ENCODE assay signal across 1 cellular context in the genomic region with DNA sequence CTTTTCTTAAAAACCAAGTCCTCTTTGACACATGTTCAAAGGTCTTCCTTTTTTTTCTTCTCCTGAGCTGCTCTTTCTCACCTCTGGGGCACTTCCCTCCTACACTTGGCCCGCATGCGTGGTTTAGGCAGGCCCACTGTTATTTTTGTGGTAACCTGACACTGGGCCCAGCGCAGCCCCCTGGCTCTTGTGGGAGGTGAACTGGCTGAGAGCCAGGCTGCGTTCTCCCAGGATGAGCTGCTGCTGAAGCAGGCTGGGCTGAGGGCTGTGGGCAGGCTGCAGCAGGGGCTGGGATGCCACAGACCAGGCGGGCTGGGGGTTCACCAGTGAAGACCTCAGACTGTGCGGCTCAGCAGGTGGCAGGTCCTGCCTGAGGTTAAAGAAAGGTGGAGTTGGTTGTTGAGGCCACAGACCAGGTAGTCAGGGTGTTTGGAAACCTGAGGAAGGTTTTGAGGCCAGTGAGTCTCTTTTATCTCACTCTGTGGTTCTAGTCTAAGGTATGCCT.
TF ChIP-seq lines count a peak whose summit lies in the region.

No MANE protein-coding gene starts in this region.

TF ChIP-seq in K562, 482 proteins besides CTCF, POLR2A, EP300 and RAD21 (continued from another document and continues in another):
- TF ChIP-seq SAFB2 (IDR thresholded peaks at IDR 0.05; ENCODE audit: borderline replicate concordance, low read depth, low read length, severe bottlenecking) (no peak), JUNB (CRISPR knock-in tag; conservative IDR thresholded peaks at IDR 0.05) (no peak), CXXC5 (CRISPR knock-in tag; IDR thresholded peaks at IDR 0.05) (peak; percentile 64), XRCC5 (IDR thresholded peaks at IDR 0.05; ENCODE audit: low read depth, low read length) (no peak), ZBTB7A (IDR thresholded peaks at IDR 0.05; ENCODE audit: borderline replicate concordance, control insufficient read depth, low read depth, low read length) (peak; percentile 94; the same call in 1 of the 2 replicates), ZSCAN29 (IDR thresholded peaks at IDR 0.05) (no peak), KAT7 (CRISPR knock-in tag; IDR thresholded peaks at IDR 0.05; ENCODE audit: borderline replicate concordance) (no peak), RCOR1 (IDR thresholded peaks at IDR 0.05; ENCODE audit: borderline replicate concordance in 1 of 2, low read depth in 2 of 2, low read length in 2 of 2) (peak in 1 of 2 experiments; percentile 83; a peak in 2 of 4 replicates), L3MBTL2 (IDR thresholded peaks at IDR 0.05) (peak; percentile 99), ZFX (CRISPR knock-in tag; IDR thresholded peaks at IDR 0.05) (peak; percentile 87), SMAD3 (CRISPR knock-in tag; conservative IDR thresholded peaks at IDR 0.05) (no peak), ZNF445 (CRISPR knock-in tag; IDR thresholded peaks at IDR 0.05; ENCODE audit: low read depth) (no peak), PHF20 (IDR thresholded peaks at IDR 0.05; ENCODE audit: partially characterized antibody) (no peak), MYC (IDR thresholded peaks at IDR 0.05; ENCODE audit: low read depth, low read length) (peak; percentile 48; the same call in 1 of the 2 replicates), MYC (CRISPR knock-in tag; IDR thresholded peaks at IDR 0.05; ENCODE audit: borderline replicate concordance, low read depth) (no peak), XRCC4 (IDR thresholded peaks at IDR 0.05; ENCODE audit: extremely low read depth, insufficient read depth, insufficient read length) (no peak), CHD1 (IDR thresholded peaks at IDR 0.05; ENCODE audit: low read length) (no peak), SLC30A9 (CRISPR knock-in tag; IDR thresholded peaks at IDR 0.05) (no peak), ARHGAP35 (IDR thresholded peaks at IDR 0.05; ENCODE audit: partially characterized antibody) (no peak), SMC3 (conservative IDR thresholded peaks at IDR 0.05; ENCODE audit: insufficient read depth, low read depth, low read length) (0 out of 2 replicates have a peak, but pooled peaks have one; percentile 8), ZNF695 (CRISPR knock-in tag; IDR thresholded peaks at IDR 0.05) (no peak), U2AF1 (optimal IDR thresholded peaks at IDR 0.05; ENCODE audit: low read depth, low read length) (no peak), SPI1 (IDR thresholded peaks at IDR 0.05; ENCODE audit: borderline replicate concordance, low read depth, low read length) (peak; percentile 91), GATAD2B (IDR thresholded peaks at IDR 0.05; ENCODE audit: borderline replicate concordance) (no peak), NFIC (IDR thresholded peaks at IDR 0.05) (peak; percentile 99)
- TF ChIP-seq, protein P1, sequence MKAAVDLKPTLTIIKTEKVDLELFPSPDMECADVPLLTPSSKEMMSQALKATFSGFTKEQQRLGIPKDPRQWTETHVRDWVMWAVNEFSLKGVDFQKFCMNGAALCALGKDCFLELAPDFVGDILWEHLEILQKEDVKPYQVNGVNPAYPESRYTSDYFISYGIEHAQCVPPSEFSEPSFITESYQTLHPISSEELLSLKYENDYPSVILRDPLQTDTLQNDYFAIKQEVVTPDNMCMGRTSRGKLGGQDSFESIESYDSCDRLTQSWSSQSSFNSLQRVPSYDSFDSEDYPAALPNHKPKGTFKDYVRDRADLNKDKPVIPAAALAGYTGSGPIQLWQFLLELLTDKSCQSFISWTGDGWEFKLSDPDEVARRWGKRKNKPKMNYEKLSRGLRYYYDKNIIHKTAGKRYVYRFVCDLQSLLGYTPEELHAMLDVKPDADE (conservative IDR thresholded peaks at IDR 0.05; ENCODE audit: control insufficient read depth, low read depth, low read length) = no peak
- TF ChIP-seq, protein P2, sequence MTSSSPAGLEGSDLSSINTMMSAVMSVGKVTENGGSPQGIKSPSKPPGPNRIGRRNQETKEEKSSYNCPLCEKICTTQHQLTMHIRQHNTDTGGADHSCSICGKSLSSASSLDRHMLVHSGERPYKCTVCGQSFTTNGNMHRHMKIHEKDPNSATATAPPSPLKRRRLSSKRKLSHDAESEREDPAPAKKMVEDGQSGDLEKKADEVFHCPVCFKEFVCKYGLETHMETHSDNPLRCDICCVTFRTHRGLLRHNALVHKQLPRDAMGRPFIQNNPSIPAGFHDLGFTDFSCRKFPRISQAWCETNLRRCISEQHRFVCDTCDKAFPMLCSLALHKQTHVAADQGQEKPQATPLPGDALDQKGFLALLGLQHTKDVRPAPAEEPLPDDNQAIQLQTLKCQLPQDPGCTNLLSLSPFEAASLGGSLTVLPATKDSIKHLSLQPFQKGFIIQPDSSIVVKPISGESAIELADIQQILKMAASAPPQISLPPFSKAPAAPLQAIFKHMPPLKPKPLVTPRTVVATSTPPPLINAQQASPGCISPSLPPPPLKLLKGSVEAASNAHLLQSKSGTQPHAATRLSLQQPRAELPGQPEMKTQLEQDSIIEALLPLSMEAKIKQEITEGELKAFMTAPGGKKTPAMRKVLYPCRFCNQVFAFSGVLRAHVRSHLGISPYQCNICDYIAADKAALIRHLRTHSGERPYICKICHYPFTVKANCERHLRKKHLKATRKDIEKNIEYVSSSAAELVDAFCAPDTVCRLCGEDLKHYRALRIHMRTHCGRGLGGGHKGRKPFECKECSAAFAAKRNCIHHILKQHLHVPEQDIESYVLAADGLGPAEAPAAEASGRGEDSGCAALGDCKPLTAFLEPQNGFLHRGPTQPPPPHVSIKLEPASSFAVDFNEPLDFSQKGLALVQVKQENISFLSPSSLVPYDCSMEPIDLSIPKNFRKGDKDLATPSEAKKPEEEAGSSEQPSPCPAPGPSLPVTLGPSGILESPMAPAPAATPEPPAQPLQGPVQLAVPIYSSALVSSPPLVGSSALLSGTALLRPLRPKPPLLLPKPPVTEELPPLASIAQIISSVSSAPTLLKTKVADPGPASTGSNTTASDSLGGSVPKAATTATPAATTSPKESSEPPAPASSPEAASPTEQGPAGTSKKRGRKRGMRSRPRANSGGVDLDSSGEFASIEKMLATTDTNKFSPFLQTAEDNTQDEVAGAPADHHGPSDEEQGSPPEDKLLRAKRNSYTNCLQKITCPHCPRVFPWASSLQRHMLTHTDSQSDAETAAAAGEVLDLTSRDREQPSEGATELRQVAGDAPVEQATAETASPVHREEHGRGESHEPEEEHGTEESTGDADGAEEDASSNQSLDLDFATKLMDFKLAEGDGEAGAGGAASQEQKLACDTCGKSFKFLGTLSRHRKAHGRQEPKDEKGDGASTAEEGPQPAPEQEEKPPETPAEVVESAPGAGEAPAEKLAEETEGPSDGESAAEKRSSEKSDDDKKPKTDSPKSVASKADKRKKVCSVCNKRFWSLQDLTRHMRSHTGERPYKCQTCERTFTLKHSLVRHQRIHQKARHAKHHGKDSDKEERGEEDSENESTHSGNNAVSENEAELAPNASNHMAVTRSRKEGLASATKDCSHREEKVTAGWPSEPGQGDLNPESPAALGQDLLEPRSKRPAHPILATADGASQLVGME (CRISPR knock-in tag; IDR thresholded peaks at IDR 0.05) = no peak
- TF ChIP-seq, protein P3, sequence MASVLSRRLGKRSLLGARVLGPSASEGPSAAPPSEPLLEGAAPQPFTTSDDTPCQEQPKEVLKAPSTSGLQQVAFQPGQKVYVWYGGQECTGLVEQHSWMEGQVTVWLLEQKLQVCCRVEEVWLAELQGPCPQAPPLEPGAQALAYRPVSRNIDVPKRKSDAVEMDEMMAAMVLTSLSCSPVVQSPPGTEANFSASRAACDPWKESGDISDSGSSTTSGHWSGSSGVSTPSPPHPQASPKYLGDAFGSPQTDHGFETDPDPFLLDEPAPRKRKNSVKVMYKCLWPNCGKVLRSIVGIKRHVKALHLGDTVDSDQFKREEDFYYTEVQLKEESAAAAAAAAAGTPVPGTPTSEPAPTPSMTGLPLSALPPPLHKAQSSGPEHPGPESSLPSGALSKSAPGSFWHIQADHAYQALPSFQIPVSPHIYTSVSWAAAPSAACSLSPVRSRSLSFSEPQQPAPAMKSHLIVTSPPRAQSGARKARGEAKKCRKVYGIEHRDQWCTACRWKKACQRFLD (CRISPR knock-in tag; IDR thresholded peaks at IDR 0.05) = no peak
- TF ChIP-seq, protein P4, sequence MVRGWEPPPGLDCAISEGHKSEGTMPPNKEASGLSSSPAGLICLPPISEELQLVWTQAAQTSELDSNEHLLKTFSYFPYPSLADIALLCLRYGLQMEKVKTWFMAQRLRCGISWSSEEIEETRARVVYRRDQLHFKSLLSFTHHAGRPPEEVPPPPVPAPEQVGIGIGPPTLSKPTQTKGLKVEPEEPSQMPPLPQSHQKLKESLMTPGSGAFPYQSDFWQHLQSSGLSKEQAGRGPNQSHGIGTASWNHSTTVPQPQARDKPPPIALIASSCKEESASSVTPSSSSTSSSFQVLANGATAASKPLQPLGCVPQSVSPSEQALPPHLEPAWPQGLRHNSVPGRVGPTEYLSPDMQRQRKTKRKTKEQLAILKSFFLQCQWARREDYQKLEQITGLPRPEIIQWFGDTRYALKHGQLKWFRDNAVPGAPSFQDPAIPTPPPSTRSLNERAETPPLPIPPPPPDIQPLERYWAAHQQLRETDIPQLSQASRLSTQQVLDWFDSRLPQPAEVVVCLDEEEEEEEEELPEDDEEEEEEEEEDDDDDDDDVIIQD (CRISPR knock-in tag; IDR thresholded peaks at IDR 0.05) = no peak
- TF ChIP-seq, protein P5, sequence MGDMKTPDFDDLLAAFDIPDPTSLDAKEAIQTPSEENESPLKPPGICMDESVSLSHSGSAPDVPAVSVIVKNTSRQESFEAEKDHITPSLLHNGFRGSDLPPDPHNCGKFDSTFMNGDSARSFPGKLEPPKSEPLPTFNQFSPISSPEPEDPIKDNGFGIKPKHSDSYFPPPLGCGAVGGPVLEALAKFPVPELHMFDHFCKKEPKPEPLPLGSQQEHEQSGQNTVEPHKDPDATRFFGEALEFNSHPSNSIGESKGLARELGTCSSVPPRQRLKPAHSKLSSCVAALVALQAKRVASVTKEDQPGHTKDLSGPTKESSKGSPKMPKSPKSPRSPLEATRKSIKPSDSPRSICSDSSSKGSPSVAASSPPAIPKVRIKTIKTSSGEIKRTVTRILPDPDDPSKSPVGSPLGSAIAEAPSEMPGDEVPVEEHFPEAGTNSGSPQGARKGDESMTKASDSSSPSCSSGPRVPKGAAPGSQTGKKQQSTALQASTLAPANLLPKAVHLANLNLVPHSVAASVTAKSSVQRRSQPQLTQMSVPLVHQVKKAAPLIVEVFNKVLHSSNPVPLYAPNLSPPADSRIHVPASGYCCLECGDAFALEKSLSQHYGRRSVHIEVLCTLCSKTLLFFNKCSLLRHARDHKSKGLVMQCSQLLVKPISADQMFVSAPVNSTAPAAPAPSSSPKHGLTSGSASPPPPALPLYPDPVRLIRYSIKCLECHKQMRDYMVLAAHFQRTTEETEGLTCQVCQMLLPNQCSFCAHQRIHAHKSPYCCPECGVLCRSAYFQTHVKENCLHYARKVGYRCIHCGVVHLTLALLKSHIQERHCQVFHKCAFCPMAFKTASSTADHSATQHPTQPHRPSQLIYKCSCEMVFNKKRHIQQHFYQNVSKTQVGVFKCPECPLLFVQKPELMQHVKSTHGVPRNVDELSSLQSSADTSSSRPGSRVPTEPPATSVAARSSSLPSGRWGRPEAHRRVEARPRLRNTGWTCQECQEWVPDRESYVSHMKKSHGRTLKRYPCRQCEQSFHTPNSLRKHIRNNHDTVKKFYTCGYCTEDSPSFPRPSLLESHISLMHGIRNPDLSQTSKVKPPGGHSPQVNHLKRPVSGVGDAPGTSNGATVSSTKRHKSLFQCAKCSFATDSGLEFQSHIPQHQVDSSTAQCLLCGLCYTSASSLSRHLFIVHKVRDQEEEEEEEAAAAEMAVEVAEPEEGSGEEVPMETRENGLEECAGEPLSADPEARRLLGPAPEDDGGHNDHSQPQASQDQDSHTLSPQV (IDR thresholded peaks at IDR 0.05) = peak; percentile 92
- TF ChIP-seq, protein P6, sequence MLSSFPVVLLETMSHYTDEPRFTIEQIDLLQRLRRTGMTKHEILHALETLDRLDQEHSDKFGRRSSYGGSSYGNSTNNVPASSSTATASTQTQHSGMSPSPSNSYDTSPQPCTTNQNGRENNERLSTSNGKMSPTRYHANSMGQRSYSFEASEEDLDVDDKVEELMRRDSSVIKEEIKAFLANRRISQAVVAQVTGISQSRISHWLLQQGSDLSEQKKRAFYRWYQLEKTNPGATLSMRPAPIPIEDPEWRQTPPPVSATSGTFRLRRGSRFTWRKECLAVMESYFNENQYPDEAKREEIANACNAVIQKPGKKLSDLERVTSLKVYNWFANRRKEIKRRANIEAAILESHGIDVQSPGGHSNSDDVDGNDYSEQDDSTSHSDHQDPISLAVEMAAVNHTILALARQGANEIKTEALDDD (IDR thresholded peaks at IDR 0.05) = 0 out of 2 replicates have a peak, but pooled peaks have one; percentile 42
- TF ChIP-seq, protein P7, sequence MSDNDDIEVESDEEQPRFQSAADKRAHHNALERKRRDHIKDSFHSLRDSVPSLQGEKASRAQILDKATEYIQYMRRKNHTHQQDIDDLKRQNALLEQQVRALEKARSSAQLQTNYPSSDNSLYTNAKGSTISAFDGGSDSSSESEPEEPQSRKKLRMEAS (CRISPR knock-in tag; IDR thresholded peaks at IDR 0.05) = peak; percentile 95
- TF ChIP-seq, protein P8, sequence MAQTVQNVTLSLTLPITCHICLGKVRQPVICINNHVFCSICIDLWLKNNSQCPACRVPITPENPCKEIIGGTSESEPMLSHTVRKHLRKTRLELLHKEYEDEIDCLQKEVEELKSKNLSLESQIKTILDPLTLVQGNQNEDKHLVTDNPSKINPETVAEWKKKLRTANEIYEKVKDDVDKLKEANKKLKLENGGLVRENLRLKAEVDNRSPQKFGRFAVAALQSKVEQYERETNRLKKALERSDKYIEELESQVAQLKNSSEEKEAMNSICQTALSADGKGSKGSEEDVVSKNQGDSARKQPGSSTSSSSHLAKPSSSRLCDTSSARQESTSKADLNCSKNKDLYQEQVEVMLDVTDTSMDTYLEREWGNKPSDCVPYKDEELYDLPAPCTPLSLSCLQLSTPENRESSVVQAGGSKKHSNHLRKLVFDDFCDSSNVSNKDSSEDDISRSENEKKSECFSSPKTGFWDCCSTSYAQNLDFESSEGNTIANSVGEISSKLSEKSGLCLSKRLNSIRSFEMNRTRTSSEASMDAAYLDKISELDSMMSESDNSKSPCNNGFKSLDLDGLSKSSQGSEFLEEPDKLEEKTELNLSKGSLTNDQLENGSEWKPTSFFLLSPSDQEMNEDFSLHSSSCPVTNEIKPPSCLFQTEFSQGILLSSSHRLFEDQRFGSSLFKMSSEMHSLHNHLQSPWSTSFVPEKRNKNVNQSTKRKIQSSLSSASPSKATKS (CRISPR knock-in tag; IDR thresholded peaks at IDR 0.05) = no peak
